In the genomic region with DNA sequence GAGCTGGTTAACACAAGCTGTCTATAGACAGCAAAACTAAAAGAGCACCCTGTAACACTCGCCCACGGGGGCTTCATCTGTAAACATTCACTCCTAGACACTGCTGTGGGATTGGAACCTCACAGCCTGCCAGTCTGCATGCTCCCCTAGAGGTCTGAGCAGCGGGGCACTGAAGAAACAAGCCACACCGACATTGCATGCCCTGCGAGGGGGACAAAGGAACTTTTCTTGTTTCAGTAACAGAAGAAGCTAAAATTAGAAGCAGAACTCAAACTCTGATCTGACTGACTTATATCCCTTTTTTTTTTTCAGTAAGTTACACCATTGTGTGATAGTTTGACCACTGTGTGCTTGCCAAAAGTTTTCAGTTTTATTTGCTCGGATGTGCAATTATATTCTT, we compare ENCODE assay signal across 8 cellular contexts.
DNase-seq lines count a peak whose midpoint lies in the region; ATAC-seq and TF ChIP-seq lines count a peak whose summit lies in the region.

No MANE protein-coding gene starts in this region.

- peak overlapping the region; percentile 3 to 69 (median 49) for H3K4me3 ChIP-seq in dorsolateral prefrontal cortex
- H3K4me3 ChIP-seq in mucosa of rectum (ENCODE audit: low read length in 2 of 2), result peak overlapping the region; percentile 24 to 47
- H3K4me3 ChIP-seq in vagina, result peak overlapping the region; percentile 7 to 22
- no peak overlapping the region for H3K4me3 ChIP-seq in naive thymus-derived CD4-positive, alpha-beta T cell (ENCODE audit: low read length)

- H3K27ac ChIP-seq in dorsolateral prefrontal cortex (peak overlapping the region; percentile 34 to 91 (median 81)), mucosa of rectum (ENCODE audit: low read depth in 2 of 2, low read length in 2 of 2) (peak overlapping the region; percentile 60 to 82), vagina (peak overlapping the region; percentile 74)
- H3K27ac ChIP-seq in naive thymus-derived CD4-positive, alpha-beta T cell (ENCODE audit: low read depth, low read length), result no peak overlapping the region

- TF ChIP-seq CTCF in dorsolateral prefrontal cortex (IDR thresholded peaks at IDR 0.05 in 54 of 56, conservative IDR thresholded peaks at IDR 0.05 in 2 of 56; ENCODE audit: low read depth in 1 of 56, partially characterized antibody in 56 of 56), result peak in 2 of 56 donors; percentile 5 to 14
- no peak for TF ChIP-seq CTCF in vagina (IDR thresholded peaks at IDR 0.05)

- no peak for TF ChIP-seq POLR2A in vagina (IDR thresholded peaks at IDR 0.05)

- no peaks in the 10 kb centered on the region for H3K36me3 ChIP-seq in mucosa of rectum (ENCODE audit: control insufficient read depth in 2 of 2, insufficient read depth in 2 of 2, low read length in 2 of 2)
- no peaks in the 10 kb centered on the region for H3K36me3 ChIP-seq in vagina
- no peaks in the 10 kb centered on the region for H3K36me3 ChIP-seq in naive thymus-derived CD4-positive, alpha-beta T cell (ENCODE audit: control insufficient read depth in 2 of 3, insufficient read depth in 3 of 3, low read length in 3 of 3)

- intact Hi-C loops in dorsolateral prefrontal cortex (cut with DNase I) (loop anchor here in 1 of 2 donors (2.0 kb wide), 1 partner anchor 100 kb away; a partner anchor contains a TSS), vagina (cut with DNase I) (no loop called here)
- intact Hi-C loops in naive thymus-derived CD4-positive, alpha-beta T cell (cut with micrococcal nuclease), result no loop called here

- peaks cover 0 to 3% (median 0%) of the 10 kb centered on the region in 5 donors for H3K36me3 Mint-ChIP-seq in naive thymus-derived CD4-positive, alpha-beta T cell

- peaks cover 0 to 3% (median 0%) of the 10 kb centered on the region in 7 donors for H3K4me1 Mint-ChIP-seq in naive thymus-derived CD4-positive, alpha-beta T cell

- CTCF ChIA-PET in naive thymus-derived CD4-positive, alpha-beta T cell (lab: Charles Lee), result no interaction called here

- H3K27me3 Mint-ChIP-seq in naive thymus-derived CD4-positive, alpha-beta T cell, result peaks cover 5 to 34% (median 14%) of the 10 kb centered on the region in 5 donors

- POLR2A ChIA-PET in naive thymus-derived CD4-positive, alpha-beta T cell (lab: Charles Lee), result no interaction called here

- peak overlapping the region in 1 of 2 donors; percentile 33 for H3K9ac ChIP-seq in mucosa of rectum (ENCODE audit: low read depth in 1 of 2, low read length in 2 of 2)

- ATAC-seq in naive thymus-derived CD4-positive, alpha-beta T cell, result no peak

- H3K27ac Mint-ChIP-seq in naive thymus-derived CD4-positive, alpha-beta T cell, result no peak overlapping the region

- DNase-seq in SIG-M5 treated with dmso at 0.1 percent for 504 hours (lab: John Stamatoyannopoulos, UW; ENCODE audit: unreplicated experiment) (peak; percentile 77), SIG-M5 (lab: John Stamatoyannopoulos, UW) (no peak), dorsolateral prefrontal cortex (peak in 3 of 10 donors; percentile 23 to 44 (median 41)), vagina (ENCODE audit: extremely low spot score in 2 of 2) (no peak), NCI-H345 (lab: John Stamatoyannopoulos, UW) (no peak)
- no peak for DNase-seq in naive thymus-derived CD4-positive, alpha-beta T cell
- DNase-seq in activated CD4-positive, CD25-positive, alpha-beta regulatory T cell treated with anti-CD3 and anti-CD28 coated beads, Interleukin-2, amount 50 U/mL, for 72 hours, result no peak

- H3K4me3 Mint-ChIP-seq in naive thymus-derived CD4-positive, alpha-beta T cell, result no peak overlapping the region

- H3K9me3 ChIP-seq in mucosa of rectum (ENCODE audit: control insufficient read depth in 2 of 2, low read length in 2 of 2), result no peaks in the 10 kb centered on the region
- no peaks in the 10 kb centered on the region for H3K9me3 ChIP-seq in vagina
- H3K9me3 ChIP-seq in naive thymus-derived CD4-positive, alpha-beta T cell (ENCODE audit: control insufficient read depth in 2 of 3, low read length in 3 of 3), result no peaks in the 10 kb centered on the region

- peaks cover 0 to 2% (median 0%) of the 10 kb centered on the region in 11 donors for H3K9me3 Mint-ChIP-seq in naive thymus-derived CD4-positive, alpha-beta T cell

- H3K4me1 ChIP-seq in mucosa of rectum (ENCODE audit: control insufficient read depth in 2 of 2, insufficient read depth in 2 of 2, low read length in 2 of 2), result peaks cover 34 to 42% of the 10 kb centered on the region in 2 donors
- peaks cover 60% of the 10 kb centered on the region for H3K4me1 ChIP-seq in vagina
- H3K4me1 ChIP-seq in naive thymus-derived CD4-positive, alpha-beta T cell (ENCODE audit: control insufficient read depth in 2 of 2, insufficient read depth in 2 of 2, low read length in 2 of 2), result no peaks in the 10 kb centered on the region

- no peaks in the 10 kb centered on the region for H3K27me3 ChIP-seq in dorsolateral prefrontal cortex
- H3K27me3 ChIP-seq in mucosa of rectum (ENCODE audit: control insufficient read depth in 2 of 2, insufficient read depth in 2 of 2, low read length in 2 of 2), result no peaks in the 10 kb centered on the region
- no peaks in the 10 kb centered on the region for H3K27me3 ChIP-seq in vagina
- no peaks in the 10 kb centered on the region for H3K27me3 ChIP-seq in naive thymus-derived CD4-positive, alpha-beta T cell (ENCODE audit: control insufficient read depth in 2 of 2, insufficient read depth in 2 of 2, low read length in 2 of 2)
